ENCODE assay signal across 26 cellular contexts in genomic region chr4:94889523-94889922, GRCh38.
DNase-seq lines count a peak whose midpoint lies in the region; ATAC-seq and TF ChIP-seq lines count a peak whose summit lies in the region.
"Had no signal": no experiment of that assay in that cellular context is flagged by ENCODE, and none has a peak within 500 bp of the region (broad histone marks: within the 10 kb centered on the region; RNA-seq: fewer than 3 reads in every experiment).

No MANE protein-coding gene starts in this region.

- DNase-seq in WTC11 (ENCODE audit: low spot score) (no peak), esophagus muscularis mucosa (ENCODE audit: extremely low spot score) (no peak), DMS79 treated with DMSO at 0.1 percent for 48 hours (lab: John Stamatoyannopoulos, UW) (no peak)
- DNase-seq in T-helper 2 cell treated with Interferon-gamma antibody and Interleukin-4, amounts not matched to agents 5 μg/mL and 100 μg/mL, for 36 hours (ENCODE audit: low spot score): no peak
- DNase-seq: activated effector memory CD4-positive, alpha-beta T cell treated with anti-CD3 and anti-CD28 coated beads, Interleukin-2, amount 50 U/mL, for 16 hours; activated T-cell treated with anti-CD3 and anti-CD28 coated beads, Interleukin-2, amount 50 U/mL, for 24 hours; C1 segment of cervical spinal cord; Caco-2; DMS79; islet precursor cell; left ventricle myocardium superior; naive thymus-derived CD8-positive, alpha-beta T cell; NCI-H1436; NCI-H2081; NCI-H748 treated with DMSO at 0.1 percent for 48 hours; sigmoid colon; stimulated activated CD4-positive, alpha-beta T cell treated with anti-CD3 and anti-CD28 coated beads, Interleukin-4, amount 100 ng/mL, for 24 hours; upper lobe of left lung had no signal

- peaks cover 6% of the 10 kb centered on the region; the same call in 1 of the 2 replicates for H3K36me3 Mint-ChIP-seq in WTC11
- no peaks in the 10 kb centered on the region for H3K36me3 Mint-ChIP-seq in T-helper 2 cell treated with Interferon-gamma antibody and Interleukin-4, amounts not matched to agents 5 μg/mL and 100 μg/mL, for 36 hours (ENCODE audit: low read depth)
- H3K36me3 Mint-ChIP-seq: activated naive CD8-positive, alpha-beta T cell; mesothelial cell of epicardium; naive thymus-derived CD8-positive, alpha-beta T cell had no signal

- H3K9ac ChIP-seq in HUES6 (ENCODE audit: low read length): no peak overlapping the region
- no peak overlapping the region for H3K9ac ChIP-seq in stomach smooth muscle (ENCODE audit: low read length in 2 of 2)
- H3K9ac ChIP-seq: GM23248 had no signal

- H3K27me3 ChIP-seq in HUES6 (ENCODE audit: control insufficient read depth, insufficient read depth, low read length) (no peaks in the 10 kb centered on the region), esophagus muscularis mucosa (no peaks in the 10 kb centered on the region), stomach smooth muscle (ENCODE audit: control insufficient read depth in 1 of 2, insufficient read depth in 2 of 2, low read length in 2 of 2) (no peaks in the 10 kb centered on the region)
- H3K27me3 ChIP-seq: sigmoid colon, SJSA1, upper lobe of left lung had no signal

- TF ChIP-seq POLR2A in esophagus muscularis mucosa (IDR thresholded peaks at IDR 0.05; ENCODE audit: low read depth): no peak

- intact Hi-C loops in esophagus muscularis mucosa (cut with DNase I): no loop called here

- 0 out of 2 replicates have a peak overlapping the region, but pooled peaks have one; percentile 4 for H3K27ac ChIP-seq in HUES6 (ENCODE audit: low read depth, low read length)
- H3K27ac ChIP-seq in esophagus muscularis mucosa (replicated peaks in 1 of 4): peak overlapping the region; percentile 10 to 57 (median 28)
- H3K27ac ChIP-seq in stomach smooth muscle (ENCODE audit: low read length): peak overlapping the region; percentile 26
- H3K27ac ChIP-seq: GM23248, SJSA1, upper lobe of left lung had no signal

- no peak for TF ChIP-seq EP300 in esophagus muscularis mucosa (IDR thresholded peaks at IDR 0.05)

- no peaks in the 10 kb centered on the region for H3K27me3 Mint-ChIP-seq in WTC11 (ENCODE audit: low read depth)
- H3K27me3 Mint-ChIP-seq in T-helper 2 cell treated with Interferon-gamma antibody and Interleukin-4, amounts not matched to agents 5 μg/mL and 100 μg/mL, for 36 hours (ENCODE audit: low read depth): peaks cover 5% of the 10 kb centered on the region
- H3K27me3 Mint-ChIP-seq: activated naive CD8-positive, alpha-beta T cell; activated T-cell treated with anti-CD3 and anti-CD28 coated beads, Interleukin-2, amount 50 U/mL, for 24 hours; dendritic cell treated with granulocyte-macrophage colony-stimulating factor and Interleukin-4, amounts not matched to agents 40 ng/mL and 50 ng/mL, for 4 days had no signal

- peaks cover 8% of the 10 kb centered on the region; the same call in 1 of the 2 replicates for H3K4me1 ChIP-seq in HUES6 (ENCODE audit: control insufficient read depth, insufficient read depth, low read length)
- peaks cover 0 to 17% (median 14%) of the 10 kb centered on the region in 4 donors for H3K4me1 ChIP-seq in esophagus muscularis mucosa
- H3K4me1 ChIP-seq in stomach smooth muscle (ENCODE audit: control insufficient read depth, insufficient read depth, low read length): peaks cover 3% of the 10 kb centered on the region
- H3K4me1 ChIP-seq: Caco-2, sigmoid colon, SJSA1, upper lobe of left lung had no signal

- CTCF ChIA-PET in WTC11 (lab: Charles Lee): no interaction called here

- H3K4me3 ChIP-seq in HUES6 (ENCODE audit: low read depth, low read length) (no peak overlapping the region), esophagus muscularis mucosa (no peak overlapping the region), stomach smooth muscle (ENCODE audit: low read length in 2 of 2) (no peak overlapping the region)
- H3K4me3 ChIP-seq: GM23248, sigmoid colon, SJSA1, upper lobe of left lung had no signal

- peaks cover 9% of the 10 kb centered on the region for H3K9me3 Mint-ChIP-seq in WTC11
- no peaks in the 10 kb centered on the region for H3K9me3 Mint-ChIP-seq in T-helper 2 cell treated with Interferon-gamma antibody and Interleukin-4, amounts not matched to agents 5 μg/mL and 100 μg/mL, for 36 hours
- H3K9me3 Mint-ChIP-seq: activated T-cell treated with anti-CD3 and anti-CD28 coated beads, Interleukin-2, amount 50 U/mL, for 24 hours; dendritic cell treated with granulocyte-macrophage colony-stimulating factor and Interleukin-4, amounts not matched to agents 40 ng/mL and 50 ng/mL, for 4 days had no signal

- POLR2A ChIA-PET in WTC11 (lab: Charles Lee): no interaction called here

- ATAC-seq in WTC11 (peak; percentile 69), GM21360 (IDR thresholded peaks at IDR 0.05; ENCODE audit: unreplicated experiment) (no peak)
- ATAC-seq: left ventricle myocardium superior; naive thymus-derived CD8-positive, alpha-beta T cell had no signal

- H3K27ac Mint-ChIP-seq in WTC11: peak overlapping the region; percentile 69; the same call in 1 of the 2 replicates
- H3K27ac Mint-ChIP-seq in T-helper 2 cell treated with Interferon-gamma antibody and Interleukin-4, amounts not matched to agents 5 μg/mL and 100 μg/mL, for 36 hours: no peak overlapping the region
- H3K27ac Mint-ChIP-seq: activated naive CD8-positive, alpha-beta T cell; activated T-cell treated with anti-CD3 and anti-CD28 coated beads, Interleukin-2, amount 50 U/mL, for 24 hours; dendritic cell treated with granulocyte-macrophage colony-stimulating factor and Interleukin-4, amounts not matched to agents 40 ng/mL and 50 ng/mL, for 4 days; mesothelial cell of epicardium had no signal

- TF ChIP-seq CTCF in WTC11 (IDR thresholded peaks at IDR 0.05): no peak
- TF ChIP-seq CTCF in esophagus muscularis mucosa (IDR thresholded peaks at IDR 0.05): no peak

- H3K4me1 Mint-ChIP-seq in WTC11: peaks cover 43% of the 10 kb centered on the region
- no peaks in the 10 kb centered on the region for H3K4me1 Mint-ChIP-seq in T-helper 2 cell treated with Interferon-gamma antibody and Interleukin-4, amounts not matched to agents 5 μg/mL and 100 μg/mL, for 36 hours (ENCODE audit: low read depth)
- H3K4me1 Mint-ChIP-seq: mesothelial cell of epicardium; naive thymus-derived CD8-positive, alpha-beta T cell had no signal

- H3K9me3 ChIP-seq in HUES6 (ENCODE audit: control insufficient read depth, insufficient read depth, low read depth, low read length) (peaks cover 4% of the 10 kb centered on the region), esophagus muscularis mucosa (no peaks in the 10 kb centered on the region), stomach smooth muscle (ENCODE audit: control insufficient read depth in 2 of 2, low read length in 2 of 2) (no peaks in the 10 kb centered on the region)
- H3K9me3 ChIP-seq: Caco-2, sigmoid colon, SJSA1, upper lobe of left lung had no signal

- H3K36me3 ChIP-seq in HUES6 (ENCODE audit: control insufficient read depth, insufficient read depth, low read length) (no peaks in the 10 kb centered on the region), esophagus muscularis mucosa (no peaks in the 10 kb centered on the region), stomach smooth muscle (ENCODE audit: control insufficient read depth in 2 of 2, insufficient read depth in 2 of 2, low read length in 2 of 2) (no peaks in the 10 kb centered on the region)
- H3K36me3 ChIP-seq: sigmoid colon, SJSA1, upper lobe of left lung had no signal

- 75% methylated on average over 1 of the region's 1 CpG for WGBS in esophagus muscularis mucosa

- H3K4me3 Mint-ChIP-seq in WTC11: no peak overlapping the region
- no peak overlapping the region for H3K4me3 Mint-ChIP-seq in T-helper 2 cell treated with Interferon-gamma antibody and Interleukin-4, amounts not matched to agents 5 μg/mL and 100 μg/mL, for 36 hours
- H3K4me3 Mint-ChIP-seq: activated naive CD8-positive, alpha-beta T cell; activated T-cell treated with anti-CD3 and anti-CD28 coated beads, Interleukin-2, amount 50 U/mL, for 24 hours; dendritic cell treated with granulocyte-macrophage colony-stimulating factor and Interleukin-4, amounts not matched to agents 40 ng/mL and 50 ng/mL, for 4 days; mesothelial cell of epicardium; naive thymus-derived CD8-positive, alpha-beta T cell had no signal

TF ChIP-seq in WTC11, 78 proteins besides CTCF, POLR2A, EP300 and RAD21 (continues in another document):
- TF ChIP-seq ELF4 (CRISPR knock-in tag; IDR thresholded peaks at IDR 0.05; ENCODE audit: low read depth) (no peak), MYBL2 (CRISPR knock-in tag; IDR thresholded peaks at IDR 0.05) (no peak), ZNF396 (CRISPR knock-in tag; IDR thresholded peaks at IDR 0.05; ENCODE audit: borderline replicate concordance) (no peak), MAX (CRISPR knock-in tag; IDR thresholded peaks at IDR 0.05) (no peak), EMX1 (CRISPR knock-in tag; IDR thresholded peaks at IDR 0.05) (no peak), CDX4 (CRISPR knock-in tag; IDR thresholded peaks at IDR 0.05; ENCODE audit: borderline replicate concordance) (no peak), E2F1 (CRISPR knock-in tag; IDR thresholded peaks at IDR 0.05) (no peak), FOXJ3 (CRISPR knock-in tag; IDR thresholded peaks at IDR 0.05; ENCODE audit: borderline replicate concordance) (no peak), NR3C1 (CRISPR knock-in tag; conservative IDR thresholded peaks at IDR 0.05; ENCODE audit: low read depth) (no peak), NR1H2 (CRISPR knock-in tag; IDR thresholded peaks at IDR 0.05) (no peak), TP53 (CRISPR knock-in tag; IDR thresholded peaks at IDR 0.05) (no peak)
